Comparison of ENCODE assay signal across 9 cellular contexts in genomic region chr5:139178948-139179347, GRCh38. TPM values are rescaled to one million over a fixed set of nuclear protein-coding genes. Genes with fewer than 3 reads are reported as not detected.
DNase-seq lines count a peak whose midpoint lies in the region; ATAC-seq, FAIRE-seq and TF ChIP-seq lines count a peak whose summit lies in the region.
"Had no signal": no experiment of that assay in that cellular context is flagged by ENCODE, and none has a peak within 500 bp of the region (broad histone marks: within the 10 kb centered on the region; RNA-seq: fewer than 3 reads in every experiment).

No MANE protein-coding gene starts in this region.

- no peak overlapping the region for H3K4me3 ChIP-seq in MM.1S (ENCODE audit: low read length)
- no peak overlapping the region for H3K4me3 ChIP-seq in GM12878
- no peak overlapping the region for H3K4me3 ChIP-seq in testis

- peaks cover 15% of the 10 kb centered on the region for H3K36me3 Mint-ChIP-seq in T-cell

- TF ChIP-seq CTCF in MM.1S (IDR thresholded peaks at IDR 0.05; ENCODE audit: low read length) (no peak), GM12878 (IDR thresholded peaks at IDR 0.05 in 2 of 3, conservative IDR thresholded peaks at IDR 0.05 in 1 of 3; ENCODE audit: control insufficient read depth in 2 of 3, extremely low read depth in 1 of 3, insufficient read depth in 1 of 3, low read depth in 3 of 3, low read length in 3 of 3) (no peak), testis (IDR thresholded peaks at IDR 0.05) (no peak)

- RAD21 ChIA-PET in GM12878 (lab: Charles Lee; ENCODE audit: unreplicated experiment) = interaction anchor here (1.2 kb wide), 1 partner anchor 13 kb away, joined by 3 read pairs; no protein-coding TSS in a partner anchor

- TF ChIP-seq EP300 in GM12878 (IDR thresholded peaks at IDR 0.05; ENCODE audit: borderline replicate concordance in 1 of 2, control insufficient read depth in 1 of 2, low read depth in 2 of 2, low read length in 2 of 2) = no peak

- H3K4me1 ChIP-seq in MM.1S (ENCODE audit: low read length) = peaks cover 21% of the 10 kb centered on the region
- peaks cover 41% of the 10 kb centered on the region for H3K4me1 ChIP-seq in GM12878 (ENCODE audit: control insufficient read depth, insufficient read depth, low read length)
- peaks cover 32% of the 10 kb centered on the region for H3K4me1 ChIP-seq in testis

- intact Hi-C loops in GM12878 (cut with micrococcal nuclease; ENCODE audit: unreplicated experiment) = no loop called here
- intact Hi-C loops in testis (cut with DNase I; ENCODE audit: low total_unique reads) = no loop called here

- H3K27ac Mint-ChIP-seq in T-cell = no peak overlapping the region

- H3K27me3 Mint-ChIP-seq in T-cell = no peaks in the 10 kb centered on the region

- H3K36me3 ChIP-seq in MM.1S (replicated peaks; ENCODE audit: insufficient read depth, low read length) (no peaks in the 10 kb centered on the region), GM12878 (ENCODE audit: control insufficient read depth in 2 of 2, insufficient read depth in 2 of 2, low read length in 1 of 2) (no peaks in the 10 kb centered on the region), testis (ENCODE audit: low read depth, missing control alignments) (no peaks in the 10 kb centered on the region)

- ATAC-seq in GM12878 (no peak), HG03565 (IDR thresholded peaks at IDR 0.05; ENCODE audit: unreplicated experiment) (no peak), T-cell (replicated peaks in 1 of 4) (no peak)

- no peak for TF ChIP-seq POLR2A in GM12878 (IDR thresholded peaks at IDR 0.05; ENCODE audit: low read depth, low read length)
- no peak for TF ChIP-seq POLR2A in testis (IDR thresholded peaks at IDR 0.05)

- H3K4me2 ChIP-seq in MM.1S (ENCODE audit: low read depth, low read length) (no peak overlapping the region), GM12878 (ENCODE audit: control insufficient read depth, insufficient read depth) (no peak overlapping the region)

- peaks cover 19% of the 10 kb centered on the region for H3F3A ChIP-seq in MM.1S (ENCODE audit: insufficient read depth, low read length)

- H3K79me2 ChIP-seq in MM.1S (ENCODE audit: low read length) (peaks cover 8% of the 10 kb centered on the region), GM12878 (ENCODE audit: control insufficient read depth, insufficient read depth, low read length) (peaks cover 30% of the 10 kb centered on the region)

- H4K20me1 ChIP-seq in MM.1S (ENCODE audit: insufficient read depth, low read length) (no peaks in the 10 kb centered on the region), GM12878 (ENCODE audit: control insufficient read depth, insufficient read depth) (no peaks in the 10 kb centered on the region)

- no TSS peak for BruUV-seq in GM12878 (replicated peaks; lab: Mats Ljungman, UMichigan)

- FAIRE-seq in GM12878 (lab: Jason Lieb, UNC) = no peak

- H3K27ac ChIP-seq in MM.1S (ENCODE audit: low read length) (peak overlapping the region; percentile 77; the same call in 1 of the 2 replicates), GM12878 (ENCODE audit: control insufficient read depth, insufficient read depth) (peak overlapping the region; percentile 35), testis (peak overlapping the region; percentile 17 to 21)

- H3K27me3 ChIP-seq in MM.1S (replicated peaks; ENCODE audit: insufficient read depth, low read length) (no peaks in the 10 kb centered on the region), GM12878 (replicated peaks in 1 of 2; ENCODE audit: control insufficient read depth in 2 of 2, insufficient read depth in 2 of 2, low read length in 1 of 2) (no peaks in the 10 kb centered on the region), testis (no peaks in the 10 kb centered on the region)

- CTCF ChIA-PET in GM12878 (lab: Yijun Ruan, JAX) = interaction anchor here (1.1 to 1.9 kb wide), 3 partner anchors 19 to 72 kb away, joined by 3 to 5 read pairs (median 4); partner anchors contain the start of gene SIL1
- CTCF ChIA-PET in T-cell (lab: Charles Lee) = interaction anchor here in 1 of 2 donors (0.6 kb wide), 1 partner anchor 14 kb away, joined by 3 read pairs; no protein-coding TSS in a partner anchor

- POLR2A ChIA-PET in GM12878 (lab: Charles Lee) (interaction anchor here (1.0 to 1.3 kb wide), 5 partner anchors 15 to 229 kb away, joined by 3 to 6 read pairs (median 3); partner anchors contain the start of gene SIL1), T-cell (lab: Charles Lee) (interaction anchor here in 1 of 2 donors (0.5 kb wide), 1 partner anchor 692 kb away, joined by 3 read pairs; no protein-coding TSS in a partner anchor)

- in situ Hi-C loops in GM12878 (cut with MboI) = no loop called here

- H3K4me1 Mint-ChIP-seq in T-cell = peaks cover 8 to 25% (median 13%) of the 10 kb centered on the region in 3 donors

- no peaks in the 10 kb centered on the region for H3K9me3 ChIP-seq in MM.1S (replicated peaks; ENCODE audit: insufficient read depth, low read length)
- H3K9me3 ChIP-seq in GM12878 (replicated peaks; ENCODE audit: control insufficient read depth, insufficient read depth, low read length) = peaks cover 4% of the 10 kb centered on the region; the same call in 2 of the 3 replicates
- no peaks in the 10 kb centered on the region for H3K9me3 ChIP-seq in testis

- H3K9me2 ChIP-seq in MM.1S (replicated peaks; ENCODE audit: insufficient read depth, low read length) = no peaks in the 10 kb centered on the region

- DNase-seq in MM.1S (no peak), GM12878 (ENCODE audit: low read depth, low spot score) (no peak), iPS-NIHi11 (ENCODE audit: low spot score) (peak; percentile 53), testis (peak; percentile 42), NOMO-1 treated with DMSO at 0.1 percent for 48 hours (lab: John Stamatoyannopoulos, UW; ENCODE audit: unreplicated experiment) (no peak), T-cell (no peak)
- no peak for DNase-seq in activated effector memory CD4-positive, alpha-beta T cell treated with anti-CD3 and anti-CD28 coated beads, Interleukin-2, amount 50 U/mL, for 16 hours
- DNase-seq: SHP77 treated with DMSO at 0.1 percent for 48 hours had no signal

- SMC1A ChIA-PET in GM12878 (lab: Charles Lee; ENCODE audit: uncharacterized antibody, unreplicated experiment) = interaction anchor here (0.7 to 1.9 kb wide), 9 partner anchors 10 to 539 kb away, joined by 3 to 8 read pairs (median 3); no protein-coding TSS in a partner anchor

- H2AFZ ChIP-seq in MM.1S (ENCODE audit: low read length) (no peak overlapping the region), GM12878 (ENCODE audit: control insufficient read depth, low read depth, low read length) (no peak overlapping the region)

- no peak overlapping the region for H3K4me3 Mint-ChIP-seq in T-cell

- TF ChIP-seq RAD21 in GM12878 (IDR thresholded peaks at IDR 0.05; ENCODE audit: insufficient read depth, low read depth, low read length) = no peak

- H3K9ac ChIP-seq in MM.1S (ENCODE audit: low read length) = no peak overlapping the region
- no peak overlapping the region for H3K9ac ChIP-seq in GM12878 (ENCODE audit: control insufficient read depth, insufficient read depth, low read length)

- peaks cover 0 to 3% (median 0%) of the 10 kb centered on the region in 3 donors for H3K9me3 Mint-ChIP-seq in T-cell

- WGBS in GM12878 (ENCODE audit: insufficient coverage, insufficient replicate concordance, low lambda C conversion rate, missing lambda C conversion rate) = 90% methylated on average over 1 of the region's 1 CpG
- WGBS in testis, 2 donors = 27 to 58% methylated on average over 1 of the region's 1 CpG

TF ChIP-seq in GM12878, 131 proteins besides CTCF, POLR2A, EP300 and RAD21:
- TF ChIP-seq SKIL (IDR thresholded peaks at IDR 0.05; ENCODE audit: low read depth, poor library complexity, severe bottlenecking) (peak; percentile 14), RAD51 (IDR thresholded peaks at IDR 0.05) (no peak), ZNF384 (IDR thresholded peaks at IDR 0.05; ENCODE audit: borderline replicate concordance, low read depth, low read length) (no peak), SMAD1 (IDR thresholded peaks at IDR 0.05; ENCODE audit: low read depth, partially characterized antibody) (peak; percentile 89)

RNA-seq across cellular contexts. Expression of gene SIL1, which starts 19.2 kb away (rescaled TPM):
- total RNA-seq in GM12878 (2013; cell fraction: nucleolus; rRNA removed) = 58.0 and 62.8 TPM in 2 replicates
- total RNA-seq in GM12878 (2014; rRNA removed) = 36.2 and 41.2 TPM in 2 replicates
- total RNA-seq in GM12878 (2014; rRNA removed; fragmentation: Illumina TruSeq; extraction: Trizol) = 23.9 and 25.7 TPM in 2 replicates
- 41.4 and 42.9 TPM in 2 replicates for total RNA-seq in GM12878 (2021)
- 30.8 TPM for polyA plus RNA-seq in GM12878 (2011; ENCODE audit: low read depth)
- 21.4 and 28.0 TPM in 2 replicates for polyA plus RNA-seq in GM12878 (2011; rRNA removed)
- 24.3 and 37.9 TPM in 2 replicates for polyA plus RNA-seq in GM12878 (2011; cell fraction: cytosol; rRNA removed)
- polyA plus RNA-seq in GM12878 (2011; cell fraction: nucleus; rRNA removed) = 17.2 and 18.8 TPM in 2 replicates
- polyA plus RNA-seq in GM12878 (2012) = 31.7 and 33.1 TPM in 2 replicates
- 26.1 and 27.7 TPM in 2 replicates for polyA plus RNA-seq in GM12878 (2014; fragmentation: Illumina TruSeq; extraction: Trizol)
- 1 to 10 TPM; 4.1 to 8.2 TPM for polyA plus RNA-seq in GM12878 (2014; fragmentation: Nextera tagmentation; extraction: Ambion mirVana)
- polyA plus RNA-seq in GM12878 (2014; rRNA removed) = 32.6 and 40.7 TPM in 2 replicates
- 10 to 100 TPM; 43.1 to 49.8 TPM for polyA plus RNA-seq in GM12878 (2016; fragmentation: Nextera tagmentation; extraction: Ambion mirVana)
- 21.7 and 33.2 TPM in 2 replicates for polyA minus RNA-seq in GM12878 (2011; rRNA and poly(A)+ RNA removed)
- 10.8 and 15.6 TPM in 2 replicates for polyA minus RNA-seq in GM12878 (2011; cell fraction: cytosol; rRNA and poly(A)+ RNA removed)
- polyA minus RNA-seq in GM12878 (2011; cell fraction: nucleus; rRNA and poly(A)+ RNA removed) = 10.2 and 17.8 TPM in 2 replicates
- total RNA-seq in testis = 10 to 100 TPM; 86.5 to 98.2 TPM
- 116 TPM for polyA plus RNA-seq in testis (ENCODE audit: insufficient read depth, low read depth, low replicate concordance)
- total RNA-seq in T-cell = 10 to 100 TPM; 14.2 to 16.5 (median 15.8) TPM

Comparison
In these comparisons a context has a peak if more than half of its experiments do, and no peak if none do; other contexts are left out.
1. DNase-seq: peak in iPS-NIHi11 (single experiment) and testis (single experiment); none in MM.1S (single experiment), GM12878 (single experiment), NOMO-1 treated with DMSO at 0.1 percent for 48 hours (single experiment), activated effector memory CD4-positive, alpha-beta T cell treated with anti-CD3 and anti-CD28 coated beads, Interleukin-2, amount 50 U/mL, for 16 hours (single experiment) and T-cell (0 of 34).
2. H3K27ac ChIP-seq: peak in every context shown above with its lines; median percentile 77 in MM.1S; 35 in GM12878; 19 in testis.